ENCODE assay signal across 18 cellular contexts in genomic region chr10:132309466-132309865, GRCh38. TPM values are rescaled to one million over a fixed set of nuclear protein-coding genes. Genes with fewer than 3 reads are reported as not detected.
DNase-seq lines count a peak whose midpoint lies in the region; ATAC-seq and TF ChIP-seq lines count a peak whose summit lies in the region.
"Had no signal": no experiment of that assay in that cellular context is flagged by ENCODE, and none has a peak within 500 bp of the region (broad histone marks: within the 10 kb centered on the region; RNA-seq: fewer than 3 reads in every experiment).

No MANE protein-coding gene starts in this region.

- no peak for TF ChIP-seq CTCF in Caco-2 (IDR thresholded peaks at IDR 0.05; ENCODE audit: insufficient read depth in 1 of 2, low read depth in 1 of 2, low read length in 1 of 2, severe bottlenecking in 1 of 2, unreplicated experiment in 1 of 2)
- no peak for TF ChIP-seq CTCF in nephron progenitor cell (IDR thresholded peaks at IDR 0.05)
- TF ChIP-seq CTCF in CD14-positive monocyte (IDR thresholded peaks at IDR 0.05): no peak

- CTCF ChIA-PET in Caco-2 (lab: Charles Lee): no interaction called here

- H3K27me3 Mint-ChIP-seq in Caco-2 (ENCODE audit: insufficient read depth, unreplicated experiment): peaks cover 2% of the 10 kb centered on the region
- H3K27me3 Mint-ChIP-seq in central memory CD8-positive, alpha-beta T cell: peaks cover 14% of the 10 kb centered on the region
- peaks cover 77% of the 10 kb centered on the region for H3K27me3 Mint-ChIP-seq in nephron progenitor cell (ENCODE audit: low read depth, poor library complexity)
- peaks cover 23 to 35% (median 27%) of the 10 kb centered on the region in 3 donors for H3K27me3 Mint-ChIP-seq in CD14-positive monocyte (ENCODE audit: low read depth in 3 of 3)

- H3K36me3 ChIP-seq in BLaER1 treated with 17β-estradiol and CSF1 and Interleukin-3, amounts not matched to agents 10 nM and 100 nM: peaks cover 0 to 8% (median 0%) of the 10 kb centered on the region in 11 experiments; a peak in 4 of 22 replicates
- no peaks in the 10 kb centered on the region for H3K36me3 ChIP-seq in Caco-2 (ENCODE audit: control insufficient read depth, insufficient read depth, low read length)
- H3K36me3 ChIP-seq: BE2C, brain microvascular endothelial cell, right lobe of liver had no signal

- BruUV-seq in Caco-2 (replicated peaks; lab: Mats Ljungman, UMichigan): no TSS peak

- H3K36me3 Mint-ChIP-seq in Caco-2 (ENCODE audit: insufficient read depth, unreplicated experiment) (peaks cover 11% of the 10 kb centered on the region), nephron progenitor cell (ENCODE audit: low read depth) (peaks cover 17% of the 10 kb centered on the region), CD14-positive monocyte (peaks cover 12% of the 10 kb centered on the region in 2 donors)
- H3K36me3 Mint-ChIP-seq in central memory CD8-positive, alpha-beta T cell (ENCODE audit: insufficient read depth): peaks cover 3% of the 10 kb centered on the region

- POLR2A ChIA-PET in Caco-2 (lab: Charles Lee): no interaction called here

- H3K4me1 ChIP-seq in BLaER1 treated with 17β-estradiol and CSF1 and Interleukin-3, amounts not matched to agents 10 nM and 100 nM: peaks cover 11 to 50% (median 35%) of the 10 kb centered on the region in 10 experiments
- peaks cover 4% of the 10 kb centered on the region; the same call in 1 of the 2 replicates for H3K4me1 ChIP-seq in Caco-2
- H3K4me1 ChIP-seq: BE2C had no signal

- no peak for DNase-seq in Caco-2
- no peak for DNase-seq in central memory CD8-positive, alpha-beta T cell (ENCODE audit: low spot score in 2 of 2)
- no peak for DNase-seq in nephron progenitor cell
- DNase-seq in left ventricle myocardium superior: no peak
- no peak for DNase-seq in CD14-positive monocyte (ENCODE audit: low spot score)
- DNase-seq: activated CD4-positive, alpha-beta T cell treated with anti-CD3 and anti-CD28 coated beads, Interleukin-2, amount 50 U/mL, for 48 hours; activated gamma-delta T cell; BE2C; brain microvascular endothelial cell; mesenchymal stem cell; NCI-H774; occipital lobe; stimulated activated CD4-positive, alpha-beta T cell treated with anti-CD3 and anti-CD28 coated beads, Interleukin-2, amount 100 ng/mL, for 24 hours; testis had no signal

- H3K27me3 ChIP-seq in BLaER1 treated with 17β-estradiol and CSF1 and Interleukin-3, amounts not matched to agents 10 nM and 100 nM: peaks cover 33 to 50% (median 44%) of the 10 kb centered on the region in 11 experiments
- H3K27me3 ChIP-seq in Caco-2 (replicated peaks; ENCODE audit: control insufficient read depth, insufficient read depth, low read length): no peaks in the 10 kb centered on the region
- H3K27me3 ChIP-seq: brain microvascular endothelial cell, right lobe of liver, testis had no signal

- H4K20me1 ChIP-seq in BLaER1 treated with 17β-estradiol and CSF1 and Interleukin-3, amounts not matched to agents 10 nM and 100 nM: peaks cover 0 to 37% (median 15%) of the 10 kb centered on the region in 11 experiments; a peak in 15 of 22 replicates

- H3K9me3 Mint-ChIP-seq in Caco-2 (ENCODE audit: unreplicated experiment) (peaks cover 15% of the 10 kb centered on the region), nephron progenitor cell (peaks cover 29% of the 10 kb centered on the region), CD14-positive monocyte (peaks cover 0 to 13% (median 8%) of the 10 kb centered on the region in 7 donors)
- H3K9me3 Mint-ChIP-seq in central memory CD8-positive, alpha-beta T cell: peaks cover 5% of the 10 kb centered on the region

- intact Hi-C loops in Caco-2 (cut with micrococcal nuclease; ENCODE audit: unreplicated experiment) (no loop called here), left ventricle myocardium superior (cut with micrococcal nuclease) (no loop called here), CD14-positive monocyte (cut with micrococcal nuclease) (loop anchor here (2.0 to 10.0 kb wide), 8 partner anchors 21 to 1065 kb away; partner anchors contain the start of genes ECHS1 (in 1 of the 2), INPP5A (in 1 of the 2) and PAOX (in 1 of the 2))

- H3K27ac Mint-ChIP-seq in Caco-2 (ENCODE audit: unreplicated experiment) (no peak overlapping the region), nephron progenitor cell (no peak overlapping the region), CD14-positive monocyte (no peak overlapping the region)
- H3K27ac Mint-ChIP-seq in central memory CD8-positive, alpha-beta T cell (ENCODE audit: low read depth): no peak overlapping the region

- H3K4me3 ChIP-seq in BLaER1 treated with 17β-estradiol and CSF1 and Interleukin-3, amounts not matched to agents 10 nM and 100 nM: no peak overlapping the region
- H3K4me3 ChIP-seq in Caco-2 (ENCODE audit: low read depth, low read length): no peak overlapping the region

- H3K4me3 Mint-ChIP-seq in Caco-2 (ENCODE audit: unreplicated experiment) (peak overlapping the region; percentile 91), nephron progenitor cell (peak overlapping the region; percentile 78), CD14-positive monocyte (peak overlapping the region in 1 of 2 donors; percentile 74)
- H3K4me3 Mint-ChIP-seq in central memory CD8-positive, alpha-beta T cell: peak overlapping the region; percentile 68

- no peak overlapping the region for H3K27ac ChIP-seq in BLaER1 treated with 17β-estradiol and CSF1 and Interleukin-3, amounts not matched to agents 10 nM and 100 nM
- H3K27ac ChIP-seq: brain microvascular endothelial cell, right lobe of liver, testis had no signal

- no peak overlapping the region for H3K9ac ChIP-seq in BLaER1 treated with 17β-estradiol and CSF1 and Interleukin-3, amounts not matched to agents 10 nM and 100 nM

- H3K4me2 ChIP-seq in BLaER1 treated with 17β-estradiol and CSF1 and Interleukin-3, amounts not matched to agents 10 nM and 100 nM: peak overlapping the region in 10 of 11 experiments; percentile 92 to 99 (median 98); a peak in 19 of 22 replicates

- ATAC-seq in central memory CD8-positive, alpha-beta T cell (replicated peaks; ENCODE audit: extremely low read depth, poor library complexity, severe bottlenecking): no peak
- ATAC-seq in HG03439 (IDR thresholded peaks at IDR 0.05; ENCODE audit: unreplicated experiment): no peak
- ATAC-seq in left ventricle myocardium superior: no peak
- ATAC-seq: esophagus mucosa, right lobe of liver had no signal

- H3K9me3 ChIP-seq in BLaER1 treated with 17β-estradiol and CSF1 and Interleukin-3, amounts not matched to agents 10 nM and 100 nM (replicated peaks in 1 of 11): peaks cover 19 to 31% (median 24%) of the 10 kb centered on the region in 11 experiments
- peaks cover 1% of the 10 kb centered on the region; the same call in 1 of the 2 replicates for H3K9me3 ChIP-seq in Caco-2
- H3K9me3 ChIP-seq: BE2C, right lobe of liver, testis had no signal

- H3K4me1 Mint-ChIP-seq in Caco-2 (ENCODE audit: low read depth, unreplicated experiment): peaks cover 6% of the 10 kb centered on the region
- H3K4me1 Mint-ChIP-seq in central memory CD8-positive, alpha-beta T cell: peaks cover 4% of the 10 kb centered on the region
- H3K4me1 Mint-ChIP-seq in nephron progenitor cell: peaks cover 24% of the 10 kb centered on the region
- H3K4me1 Mint-ChIP-seq in CD14-positive monocyte: peaks cover 23% of the 10 kb centered on the region

RNA-seq across cellular contexts. Expression of gene STK32C, which starts 1.7 kb away (rescaled TPM):
- total RNA-seq in Caco-2 (2022): 11.9 and 13.3 TPM in 2 replicates
- 4.9 TPM for total RNA-seq in left ventricle myocardium superior
- polyA plus RNA-seq in CD14-positive monocyte: 10 to 100 TPM; 13.6 to 18.4 TPM

RNA-seq across cellular contexts. Expression of gene LRRC27, which starts 22.5 kb away (rescaled TPM):
- total RNA-seq in Caco-2 (2022) (11.7 and 12.5 TPM in 2 replicates), left ventricle myocardium superior (3.2 TPM)
- polyA plus RNA-seq in CD14-positive monocyte: 1 to 10 TPM; 3.6 TPM

Comparison
In these comparisons a context has a peak if more than half of its experiments do, and no peak if none do; other contexts are left out.
1. intact Hi-C loops: an anchor here in CD14-positive monocyte (2.0 to 10.0 kb wide); none called in Caco-2 and left ventricle myocardium superior.